ENCODE assay signal across 9 cellular contexts in genomic region chr1:18575620-18576019, GRCh38. TPM values are rescaled to one million over a fixed set of nuclear protein-coding genes. Genes with fewer than 3 reads are reported as not detected.
DNase-seq lines count a peak whose midpoint lies in the region; ATAC-seq and TF ChIP-seq lines count a peak whose summit lies in the region.
"Had no signal": no experiment of that assay in that cellular context is flagged by ENCODE, and none has a peak within 500 bp of the region (broad histone marks: within the 10 kb centered on the region; RNA-seq: fewer than 3 reads in every experiment).

No MANE protein-coding gene starts in this region.

- H3K27me3 ChIP-seq in osteoblast (ENCODE audit: insufficient read depth, low read length) = peaks cover 2% of the 10 kb centered on the region

- no peaks in the 10 kb centered on the region for H3K4me1 ChIP-seq in osteoblast (ENCODE audit: insufficient read depth, low read length)

- no peaks in the 10 kb centered on the region for H3K36me3 Mint-ChIP-seq in CD14-positive monocyte

- no peak overlapping the region for H3K4me2 ChIP-seq in osteoblast (ENCODE audit: insufficient read depth, low read length)

- no peaks in the 10 kb centered on the region for H3K79me2 ChIP-seq in osteoblast (ENCODE audit: insufficient read depth, low read length)

- DNase-seq in CD14-positive monocyte (ENCODE audit: low spot score) (no peak), HCEC 1CT (peak; percentile 11), T follicular helper cell (ENCODE audit: low read depth) (peak; percentile 20), epithelial cell of proximal tubule (ENCODE audit: low read depth) (no peak), osteoblast (ENCODE audit: insufficient read length, low spot score, missing footprints) (peak; percentile 90), AML-193 (lab: John Stamatoyannopoulos, UW) (no peak)

- no peaks in the 10 kb centered on the region for H3K9me3 ChIP-seq in osteoblast (ENCODE audit: low read depth, low read length)

- H3K36me3 ChIP-seq in osteoblast (ENCODE audit: insufficient read depth, low read length) = no peaks in the 10 kb centered on the region

- H3K27me3 Mint-ChIP-seq in CD14-positive monocyte (ENCODE audit: low read depth in 3 of 3) = peaks cover 2 to 20% (median 17%) of the 10 kb centered on the region in 3 donors

- ATAC-seq in GM18517 (IDR thresholded peaks at IDR 0.05; ENCODE audit: unreplicated experiment) (no peak), HG03139 (IDR thresholded peaks at IDR 0.05; ENCODE audit: unreplicated experiment) (no peak)

- H3K27ac Mint-ChIP-seq in CD14-positive monocyte = no peak overlapping the region

- H3K4me1 Mint-ChIP-seq in CD14-positive monocyte = peaks cover 4% of the 10 kb centered on the region

- no peak overlapping the region for H2AFZ ChIP-seq in osteoblast (ENCODE audit: low read length)

- TF ChIP-seq CTCF in CD14-positive monocyte (IDR thresholded peaks at IDR 0.05) = peak; percentile 43
- TF ChIP-seq CTCF in epithelial cell of proximal tubule (conservative IDR thresholded peaks at IDR 0.05; ENCODE audit: low read depth, low read length) = peak; percentile 61
- peak; percentile 62 for TF ChIP-seq CTCF in osteoblast (IDR thresholded peaks at IDR 0.05; ENCODE audit: extremely low read depth, low read depth, low read length)

- peaks cover 3 to 11% (median 7%) of the 10 kb centered on the region in 7 donors for H3K9me3 Mint-ChIP-seq in CD14-positive monocyte

- H4K20me1 ChIP-seq in osteoblast (ENCODE audit: insufficient read depth, low read length) = no peaks in the 10 kb centered on the region

- no peak overlapping the region for H3K27ac ChIP-seq in osteoblast (ENCODE audit: low read depth, low read length)
- H3K27ac ChIP-seq: epithelial cell of prostate had no signal

- H3K4me3 Mint-ChIP-seq in CD14-positive monocyte = no peak overlapping the region

- H3K4me3 ChIP-seq in epithelial cell of proximal tubule (ENCODE audit: low read depth, low read length) = no peak overlapping the region
- no peak overlapping the region for H3K4me3 ChIP-seq in osteoblast (ENCODE audit: insufficient read depth, low read length)

- intact Hi-C loops in CD14-positive monocyte (cut with micrococcal nuclease) = no loop called here

RNA-seq across cellular contexts. Expression of gene PAX7, which starts 55.0 kb away (rescaled TPM):
- polyA plus RNA-seq in CD14-positive monocyte = not detected
- not detected in 2 replicates for total RNA-seq in epithelial cell of proximal tubule
- not detected in 2 replicates for total RNA-seq in osteoblast

Comparison
In these comparisons a context has a peak if more than half of its experiments do, and no peak if none do; other contexts are left out.
1. DNase-seq: peak in HCEC 1CT (single experiment), T follicular helper cell (single experiment) and osteoblast (single experiment); none in CD14-positive monocyte (single experiment), epithelial cell of proximal tubule (single experiment) and AML-193 (0 of 2).
2. Peak in every context shown above with its lines, with median percentiles within 50 percentile points of each other: CTCF ChIP-seq.